Comparison of ENCODE assay signal across 17 cellular contexts in genomic region chr10:17637869-17638268, GRCh38. TPM values are rescaled to one million over a fixed set of nuclear protein-coding genes. Genes with fewer than 3 reads are reported as not detected.
DNase-seq lines count a peak whose midpoint lies in the region; ATAC-seq and TF ChIP-seq lines count a peak whose summit lies in the region.
"Had no signal": no experiment of that assay in that cellular context is flagged by ENCODE, and none has a peak within 500 bp of the region (broad histone marks: within the 10 kb centered on the region; RNA-seq: fewer than 3 reads in every experiment).

No MANE protein-coding gene starts in this region.

- peak overlapping the region in 1 of 4 donors; percentile 7 for H3K4me3 ChIP-seq in esophagus squamous epithelium
- no peak overlapping the region for H3K4me3 ChIP-seq in left lung
- H3K4me3 ChIP-seq: BLaER1 had no signal

- DNase-seq in activated CD4-positive, alpha-beta T cell treated with anti-CD3 and anti-CD28 coated beads, Interleukin-2, amount 10 ng/mL, durations not matched to agents 24 days and 14 days = peak; percentile 19
- no peak for DNase-seq in activated CD4-positive, alpha-beta T cell treated with anti-CD3 and anti-CD28 coated beads, Interleukin-2, amount 50 U/mL, for 1 hour
- no peak for DNase-seq in esophagus squamous epithelium (lab: John Stamatoyannopoulos, UW)
- no peak for DNase-seq in left lung
- no peak for DNase-seq in endothelial cell (ENCODE audit: low spot score)
- DNase-seq: Caco-2; CD4-positive, CD25-positive, alpha-beta regulatory T cell; CD8-positive, alpha-beta T cell; DMS153; DND-41; GOT3; HCEC 1CT had no signal

- H3K4me3 Mint-ChIP-seq in activated CD4-positive, alpha-beta T cell treated with anti-CD3 and anti-CD28 coated beads, Interleukin-2, amount 10 ng/mL, durations not matched to agents 24 days and 14 days = no peak overlapping the region
- no peak overlapping the region for H3K4me3 Mint-ChIP-seq in endothelial cell (ENCODE audit: unreplicated experiment)
- H3K4me3 Mint-ChIP-seq: B cell; CD8-positive, alpha-beta T cell had no signal

- H3K4me1 ChIP-seq in esophagus squamous epithelium (peaks cover 0 to 26% (median 6%) of the 10 kb centered on the region in 3 donors), left lung (peaks cover 0 to 7% of the 10 kb centered on the region in 2 donors)

- peak; percentile 31 for ATAC-seq in left lung
- ATAC-seq in HG02623 (IDR thresholded peaks at IDR 0.05; ENCODE audit: unreplicated experiment) = no peak
- ATAC-seq: CD8-positive, alpha-beta T cell had no signal

- WGBS in esophagus squamous epithelium, 2 donors = 37 to 65% methylated on average over 5 of the region's 5 CpGs

- no peak for TF ChIP-seq POLR2A in esophagus squamous epithelium (IDR thresholded peaks at IDR 0.05)

- peaks cover 14% of the 10 kb centered on the region for H3K27me3 Mint-ChIP-seq in activated CD4-positive, alpha-beta T cell treated with anti-CD3 and anti-CD28 coated beads, Interleukin-2, amount 10 ng/mL, durations not matched to agents 24 days and 14 days
- no peaks in the 10 kb centered on the region for H3K27me3 Mint-ChIP-seq in endothelial cell (ENCODE audit: unreplicated experiment)
- H3K27me3 Mint-ChIP-seq: B cell had no signal

- TF ChIP-seq CTCF in esophagus squamous epithelium (IDR thresholded peaks at IDR 0.05) = no peak
- no peak for TF ChIP-seq CTCF in left lung (IDR thresholded peaks at IDR 0.05)
- TF ChIP-seq CTCF in endothelial cell (IDR thresholded peaks at IDR 0.05; ENCODE audit: unreplicated experiment) = no peak

- no peaks in the 10 kb centered on the region for H3K27me3 ChIP-seq in esophagus squamous epithelium
- no peaks in the 10 kb centered on the region for H3K27me3 ChIP-seq in left lung
- H3K27me3 ChIP-seq: BLaER1 had no signal

- no peak overlapping the region for H3K27ac Mint-ChIP-seq in activated CD4-positive, alpha-beta T cell treated with anti-CD3 and anti-CD28 coated beads, Interleukin-2, amount 10 ng/mL, durations not matched to agents 24 days and 14 days
- no peak overlapping the region for H3K27ac Mint-ChIP-seq in endothelial cell (ENCODE audit: unreplicated experiment)
- H3K27ac Mint-ChIP-seq: B cell; CD4-positive, CD25-positive, alpha-beta regulatory T cell; CD8-positive, alpha-beta T cell had no signal

- H3K36me3 Mint-ChIP-seq in activated CD4-positive, alpha-beta T cell treated with anti-CD3 and anti-CD28 coated beads, Interleukin-2, amount 10 ng/mL, durations not matched to agents 24 days and 14 days (ENCODE audit: low read depth) = no peaks in the 10 kb centered on the region
- no peaks in the 10 kb centered on the region for H3K36me3 Mint-ChIP-seq in endothelial cell (ENCODE audit: low read depth, unreplicated experiment)
- H3K36me3 Mint-ChIP-seq: CD4-positive, CD25-positive, alpha-beta regulatory T cell; CD8-positive, alpha-beta T cell had no signal

- no peaks in the 10 kb centered on the region for H3K9me3 Mint-ChIP-seq in activated CD4-positive, alpha-beta T cell treated with anti-CD3 and anti-CD28 coated beads, Interleukin-2, amount 10 ng/mL, durations not matched to agents 24 days and 14 days
- H3K9me3 Mint-ChIP-seq in endothelial cell (ENCODE audit: unreplicated experiment) = no peaks in the 10 kb centered on the region
- H3K9me3 Mint-ChIP-seq: CD8-positive, alpha-beta T cell had no signal

- H3K9me3 ChIP-seq in esophagus squamous epithelium (no peaks in the 10 kb centered on the region), left lung (no peaks in the 10 kb centered on the region)
- H3K9me3 ChIP-seq: BLaER1, Caco-2 had no signal

- H3K4me1 Mint-ChIP-seq in activated CD4-positive, alpha-beta T cell treated with anti-CD3 and anti-CD28 coated beads, Interleukin-2, amount 10 ng/mL, durations not matched to agents 24 days and 14 days = peaks cover 4% of the 10 kb centered on the region
- H3K4me1 Mint-ChIP-seq in endothelial cell (ENCODE audit: unreplicated experiment) = no peaks in the 10 kb centered on the region

- intact Hi-C loops in activated CD4-positive, alpha-beta T cell treated with anti-CD3 and anti-CD28 coated beads, Interleukin-2, amount 10 ng/mL, durations not matched to agents 24 days and 14 days (cut with micrococcal nuclease) = no loop called here
- intact Hi-C loops in esophagus squamous epithelium (cut with DNase I) = no loop called here
- intact Hi-C loops in left lung (cut with DNase I) = no loop called here

- H3K27ac ChIP-seq in esophagus squamous epithelium (peak overlapping the region; percentile 40 to 79 (median 64)), left lung (no peak overlapping the region)
- H3K27ac ChIP-seq: 22Rv1, BLaER1, C4-2B had no signal

- H3K36me3 ChIP-seq in esophagus squamous epithelium (no peaks in the 10 kb centered on the region), left lung (no peaks in the 10 kb centered on the region)
- H3K36me3 ChIP-seq: BLaER1 had no signal

RNA-seq across cellular contexts. Expression of gene STAM, which starts 6.1 kb away (rescaled TPM):
- total RNA-seq in activated CD4-positive, alpha-beta T cell treated with anti-CD3 and anti-CD28 coated beads, Interleukin-2, amount 10 ng/mL, durations not matched to agents 24 days and 14 days = 22.2 and 25.0 TPM in 2 replicates
- total RNA-seq in esophagus squamous epithelium (10 to 100 TPM; 19.9 to 28.6 (median 22.7) TPM), left lung (10 to 100 TPM; 36.4 to 42.3 TPM), endothelial cell (ENCODE audit: unreplicated experiment) (22.0 TPM)

RNA-seq across cellular contexts. Expression of gene HACD1, which starts 20.7 kb away (rescaled TPM):
- 1.1 and 1.2 TPM in 2 replicates for total RNA-seq in activated CD4-positive, alpha-beta T cell treated with anti-CD3 and anti-CD28 coated beads, Interleukin-2, amount 10 ng/mL, durations not matched to agents 24 days and 14 days
- total RNA-seq in esophagus squamous epithelium (10 to 100 TPM; 11.0 to 23.8 (median 16.7) TPM), left lung (10 to 100 TPM; 45.1 to 47.0 TPM), endothelial cell (ENCODE audit: unreplicated experiment) (17.9 TPM)
- total RNA-seq: CD8-positive, alpha-beta T cell had no signal

Comparison
In these comparisons a context has a peak if more than half of its experiments do, and no peak if none do; other contexts are left out.
1. H3K27ac ChIP-seq: peak in esophagus squamous epithelium (4 of 4); none in left lung (0 of 2).